In the genomic region with DNA sequence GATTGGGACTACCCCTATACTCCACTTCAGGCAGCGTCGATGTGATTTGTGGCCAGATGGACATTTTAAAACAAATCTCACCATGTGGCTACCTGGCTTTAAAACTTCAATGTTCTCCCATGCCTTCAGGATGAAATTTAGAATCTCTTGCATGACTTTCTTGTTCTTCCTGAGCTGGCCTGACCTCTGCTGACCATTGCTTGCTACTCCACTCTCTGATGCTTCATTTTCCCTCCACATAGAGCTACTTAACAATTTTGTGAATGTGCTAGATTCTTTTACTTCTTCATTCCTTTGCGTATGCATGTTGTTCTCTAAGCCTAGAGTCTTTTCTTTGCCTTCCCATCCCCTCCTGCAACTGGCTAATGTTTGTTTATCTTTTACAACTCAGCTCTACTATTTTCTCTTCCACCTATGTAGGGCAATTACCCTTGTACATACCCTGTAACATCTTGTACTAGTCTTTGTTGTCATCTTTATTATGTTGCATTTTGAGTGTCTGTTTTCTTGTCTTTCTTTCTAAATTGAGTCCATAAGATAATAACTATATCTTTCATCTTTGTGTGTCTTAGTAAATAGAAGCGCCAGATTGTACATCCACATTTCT, we compare ENCODE assay signal across 7 cellular contexts. TPM values are rescaled to one million over a fixed set of nuclear protein-coding genes. Genes with fewer than 3 reads are reported as not detected.
A peak's percentile ranks its signal among the peaks of the same experiment; 100 is the strongest.
DNase-seq lines count a peak whose midpoint lies in the region; ATAC-seq and TF ChIP-seq lines count a peak whose summit lies in the region.

No MANE protein-coding gene starts in this region.

- no peak overlapping the region for H3K4me3 Mint-ChIP-seq in stimulated activated naive CD8-positive, alpha-beta T cell treated with anti-CD3 and anti-CD28 coated beads, Interleukin-15, amount 100 ng/mL, for 72 hours

- no peak overlapping the region for H3K9ac ChIP-seq in DND-41 (ENCODE audit: low read depth, low read length)

- H2AFZ ChIP-seq in DND-41 (ENCODE audit: low read depth, low read length): no peak overlapping the region

- no peaks in the 10 kb centered on the region for H3K9me3 ChIP-seq in DND-41 (ENCODE audit: insufficient read depth, low read length, severe bottlenecking)

- H3K4me2 ChIP-seq in DND-41 (ENCODE audit: insufficient read depth, low read length): no peak overlapping the region

- peaks cover 2% of the 10 kb centered on the region; the same call in 1 of the 2 replicates for H4K20me1 ChIP-seq in DND-41 (ENCODE audit: insufficient read depth, low read length)

- no peaks in the 10 kb centered on the region for H3K4me1 Mint-ChIP-seq in stimulated activated naive CD8-positive, alpha-beta T cell treated with anti-CD3 and anti-CD28 coated beads, Interleukin-15, amount 100 ng/mL, for 72 hours

- no peaks in the 10 kb centered on the region for H3K4me1 ChIP-seq in DND-41 (ENCODE audit: insufficient read depth, low read length)

- no peak overlapping the region for H3K27ac Mint-ChIP-seq in stimulated activated naive CD8-positive, alpha-beta T cell treated with anti-CD3 and anti-CD28 coated beads, Interleukin-15, amount 100 ng/mL, for 72 hours

- H3K27me3 ChIP-seq in DND-41 (ENCODE audit: insufficient read depth, low read length, poor library complexity): no peaks in the 10 kb centered on the region

- H3K27ac ChIP-seq in DND-41 (ENCODE audit: low read length) (no peak overlapping the region), VCaP (no peak overlapping the region)

- H3K9me3 Mint-ChIP-seq in stimulated activated naive CD8-positive, alpha-beta T cell treated with anti-CD3 and anti-CD28 coated beads, Interleukin-15, amount 100 ng/mL, for 72 hours: no peaks in the 10 kb centered on the region

- ATAC-seq in DND-41 (ENCODE audit: insufficient read depth, low read depth): no peak
- ATAC-seq in stimulated activated naive CD8-positive, alpha-beta T cell treated with anti-CD3 and anti-CD28 coated beads, Interleukin-15, amount 100 ng/mL, for 72 hours: peak; percentile 59
- no peak for ATAC-seq in HG03196 (IDR thresholded peaks at IDR 0.05; ENCODE audit: unreplicated experiment)

- peak; percentile 18 for DNase-seq in DND-41
- DNase-seq in HT-29 (ENCODE audit: low spot score): peak; percentile 42
- DNase-seq in glomerular visceral epithelial cell (ENCODE audit: extremely low spot score): peak; percentile 45
- peak; percentile 16 to 23 for DNase-seq in stimulated activated naive CD8-positive, alpha-beta T cell treated with anti-CD3 and anti-CD28 coated beads, Interleukin-15, amount 100 ng/mL, for 72 hours
- no peak for DNase-seq in activated effector memory CD4-positive, alpha-beta T cell treated with Interleukin-2 at 50 U/mL for 16 hours

- H3K27me3 Mint-ChIP-seq in stimulated activated naive CD8-positive, alpha-beta T cell treated with anti-CD3 and anti-CD28 coated beads, Interleukin-15, amount 100 ng/mL, for 72 hours: no peaks in the 10 kb centered on the region

- TF ChIP-seq CTCF in DND-41 (IDR thresholded peaks at IDR 0.05; ENCODE audit: borderline replicate concordance, extremely low read depth, low read length, poor library complexity, severe bottlenecking): peak; percentile 54
- peak; percentile 83 for TF ChIP-seq CTCF in VCaP (conservative IDR thresholded peaks at IDR 0.05)

- peaks cover 19% of the 10 kb centered on the region; the same call in 1 of the 2 replicates for H3K79me2 ChIP-seq in DND-41 (ENCODE audit: insufficient read depth, low read length)

- peaks cover 75% of the 10 kb centered on the region for H3K36me3 ChIP-seq in DND-41 (ENCODE audit: insufficient read depth, low read length)

- no peak overlapping the region for H3K4me3 ChIP-seq in DND-41 (ENCODE audit: low read depth in 1 of 2, low read length in 2 of 2)

RNA-seq across cellular contexts. Expression of gene YLPM1, which starts 41.2 kb away (rescaled TPM):
- total RNA-seq in HT-29 (2014; rRNA removed; shearing (Covaris generic)): 6.8 and 9.1 TPM in 2 replicates
